ENCODE assay signal across 1 cellular context in the genomic region with DNA sequence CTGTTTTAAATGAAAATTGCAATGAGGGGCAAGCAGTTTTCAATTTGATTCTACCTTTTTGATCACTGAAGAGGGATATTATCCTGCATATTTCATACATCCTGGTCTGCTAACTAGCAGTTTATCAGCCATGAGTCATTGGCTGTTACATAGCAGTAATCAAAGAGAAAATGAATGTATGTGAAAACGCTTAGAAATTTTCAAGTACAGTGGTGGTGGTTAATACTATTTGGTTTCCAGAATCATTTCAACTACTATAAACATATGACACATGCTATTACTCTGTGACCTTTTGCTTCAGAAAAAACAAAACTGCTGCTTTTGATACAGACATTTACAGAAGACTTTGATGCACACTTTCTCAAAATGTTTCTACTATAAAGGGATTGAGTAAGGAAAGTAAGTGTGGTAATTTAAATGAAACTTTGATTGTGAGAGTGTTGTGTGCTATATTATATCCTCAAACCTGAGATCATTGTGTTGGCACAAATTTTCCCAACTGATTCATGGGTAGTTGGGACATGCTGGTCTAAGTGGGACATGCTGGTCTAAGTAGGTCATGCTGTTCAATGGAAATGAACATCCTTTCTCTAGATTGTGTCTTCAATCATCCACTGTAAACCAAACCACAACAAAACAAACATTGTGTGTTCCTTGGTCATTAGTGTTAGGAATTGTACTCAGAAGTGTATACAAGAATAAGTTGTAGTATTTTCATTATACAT.
A peak's percentile ranks its signal among the peaks of the same experiment; 100 is the strongest.
TF ChIP-seq lines count a peak whose summit lies in the region.

No MANE protein-coding gene starts in this region.

TF ChIP-seq in endothelial cell of umbilical vein, 7 proteins besides CTCF, POLR2A, EP300 and RAD21:
- no peak for TF ChIP-seq EZH2 (IDR thresholded peaks at IDR 0.05; ENCODE audit: borderline replicate concordance, low read depth, low read length, severe bottlenecking)
- no peak for TF ChIP-seq POLR2AphosphoS5 (IDR thresholded peaks at IDR 0.05; ENCODE audit: insufficient read depth, low read depth, low read length)
- TF ChIP-seq GATA2 (IDR thresholded peaks at IDR 0.05; ENCODE audit: insufficient read depth, insufficient read length, low read depth, low read length): no peak
- no peak for TF ChIP-seq MYC (IDR thresholded peaks at IDR 0.05; ENCODE audit: low read depth, low read length)
- no peak for TF ChIP-seq MAX (IDR thresholded peaks at IDR 0.05; ENCODE audit: insufficient read depth, insufficient read length)
- no peak for TF ChIP-seq JUN (IDR thresholded peaks at IDR 0.05; ENCODE audit: borderline replicate concordance, insufficient read depth, insufficient read length, low read depth)
- TF ChIP-seq FOS (IDR thresholded peaks at IDR 0.05; ENCODE audit: borderline replicate concordance, insufficient read depth, low read length): peak; percentile 59
